26 cellular contexts compared by ENCODE assay signal in the genomic region with DNA sequence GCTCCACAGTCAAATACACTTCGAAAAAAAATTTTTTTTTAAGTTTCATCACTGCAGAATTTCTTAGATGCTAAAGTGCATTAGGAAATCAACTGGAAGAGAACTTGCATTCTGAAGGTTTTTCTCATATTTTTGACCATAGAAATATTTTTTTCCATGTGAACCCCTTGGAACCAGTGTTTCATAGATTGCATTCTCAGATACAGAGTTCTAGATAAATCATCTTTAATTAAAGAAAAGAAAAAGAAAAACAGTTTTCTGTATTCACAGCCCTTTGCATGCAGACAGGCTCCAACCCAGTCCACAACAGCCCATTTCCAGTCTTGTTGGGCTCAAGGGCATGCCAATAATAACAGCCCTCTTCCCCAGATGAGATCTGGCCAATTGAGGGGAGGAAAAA.
DNase-seq lines count a peak whose midpoint lies in the region; ATAC-seq, FAIRE-seq and TF ChIP-seq lines count a peak whose summit lies in the region.
"Had no signal": no experiment of that assay in that cellular context is flagged by ENCODE, and none has a peak within 500 bp of the region (broad histone marks: within the 10 kb centered on the region; RNA-seq: fewer than 3 reads in every experiment).

No MANE protein-coding gene starts in this region.

- no peaks in the 10 kb centered on the region for H3K79me2 ChIP-seq in endothelial cell of umbilical vein (ENCODE audit: control insufficient read depth, insufficient read depth, low read length)

- POLR2A ChIA-PET in endothelial cell of umbilical vein (lab: Charles Lee) = no interaction called here

- DNase-seq in DMS 273 (lab: John Stamatoyannopoulos, UW; ENCODE audit: unreplicated experiment) = peak; percentile 87
- no peak for DNase-seq in DMS 273 treated with DMSO at 0.1 percent for 48 hours (lab: John Stamatoyannopoulos, UW)
- peak; percentile 10 for DNase-seq in NCI-H446 treated with DMSO at 0.1 percent for 48 hours (lab: John Stamatoyannopoulos, UW)
- DNase-seq in endothelial cell of umbilical vein (ENCODE audit: low read depth, low spot score) = peak; percentile 9
- DNase-seq in NCI-H748 (lab: John Stamatoyannopoulos, UW; ENCODE audit: unreplicated experiment) = no peak
- DNase-seq in lower lobe of right lung = no peak
- DNase-seq: activated CD4-positive, alpha-beta T cell treated with anti-CD3 and anti-CD28 coated beads, Interleukin-2, amount 50 U/mL, for 48 hours; activated CD4-positive, CD25-positive, alpha-beta regulatory T cell treated with anti-CD3 and anti-CD28 coated beads, Interleukin-2, amount 50 U/mL, for 72 hours; activated naive CD4-positive, alpha-beta T cell; activated naive CD8-positive, alpha-beta T cell treated with anti-CD3 and anti-CD28 coated beads, Interleukin-2, amount 50 U/mL, for 24 hours; activated T-cell treated with anti-CD3 and anti-CD28 coated beads, Interleukin-2, amount 50 U/mL, for 72 hours; CD8-positive, alpha-beta T cell; hypothalamus; NCI-H1092; NCI-H1694 treated with DMSO at 0.1 percent for 48 hours; NCI-H526; Right ventricle myocardium superior; substantia nigra; upper lobe of left lung had no signal

- ATAC-seq in GM18519 (IDR thresholded peaks at IDR 0.05; ENCODE audit: low FRiP score, unreplicated experiment) = no peak
- ATAC-seq in lower lobe of right lung = no peak
- ATAC-seq: activated naive CD8-positive, alpha-beta T cell treated with anti-CD3 and anti-CD28 coated beads, Interleukin-2, amount 50 U/mL, for 24 hours; activated T-cell treated with anti-CD3 and anti-CD28 coated beads, Interleukin-2, amount 50 U/mL, for 72 hours; CD8-positive, alpha-beta T cell; K562; Panc1; stimulated activated memory B cell treated with anti-CD40 and anti-IgM and Interleukin-4, amounts not matched to agents 10 μg/mL and 1 μg/mL and 100 μg/mL, for 72 hours had no signal

- H3K4me3 ChIP-seq in endothelial cell of umbilical vein (replicated peaks in 1 of 3; ENCODE audit: insufficient read depth in 1 of 3, low read depth in 1 of 3, low read length in 3 of 3) (no peak overlapping the region), subcutaneous abdominal adipose tissue (ENCODE audit: low read depth in 1 of 5, low read length in 5 of 5) (no peak overlapping the region), lower lobe of right lung (no peak overlapping the region)
- H3K4me3 ChIP-seq: K562, lung, upper lobe of left lung had no signal

- H3K4me2 ChIP-seq in endothelial cell of umbilical vein (ENCODE audit: insufficient read depth, low read length) = no peak overlapping the region

- H3K27ac ChIP-seq in endothelial cell of umbilical vein (ENCODE audit: insufficient read depth, low read depth, low read length) = no peak overlapping the region
- peak overlapping the region; percentile 15 for H3K27ac ChIP-seq in subcutaneous abdominal adipose tissue (ENCODE audit: low read depth, low read length)
- H3K27ac ChIP-seq in lower lobe of right lung = no peak overlapping the region
- H3K27ac ChIP-seq: 22Rv1, upper lobe of left lung had no signal

- no peaks in the 10 kb centered on the region for H3K9me1 ChIP-seq in endothelial cell of umbilical vein (replicated peaks; ENCODE audit: control insufficient read depth, extremely low read depth, insufficient read depth, low read length)

- FAIRE-seq in endothelial cell of umbilical vein (lab: Jason Lieb, UNC) = no peak
- FAIRE-seq: K562 had no signal

- H3K27me3 ChIP-seq in endothelial cell of umbilical vein (ENCODE audit: control insufficient read depth in 2 of 2, insufficient read depth in 2 of 2, low read length in 2 of 2) (no peaks in the 10 kb centered on the region), subcutaneous abdominal adipose tissue (ENCODE audit: control insufficient read depth in 5 of 5, insufficient read depth in 4 of 5, low read length in 5 of 5) (no peaks in the 10 kb centered on the region), lower lobe of right lung (ENCODE audit: low read depth) (no peaks in the 10 kb centered on the region)
- H3K27me3 ChIP-seq: upper lobe of left lung had no signal

- TF ChIP-seq POLR2A in endothelial cell of umbilical vein (IDR thresholded peaks at IDR 0.05; ENCODE audit: low read depth, low read length) = no peak

- H3K36me3 ChIP-seq in endothelial cell of umbilical vein (ENCODE audit: control insufficient read depth in 2 of 2, extremely low read depth in 1 of 2, insufficient read depth in 2 of 2, low read length in 2 of 2) (no peaks in the 10 kb centered on the region), subcutaneous abdominal adipose tissue (ENCODE audit: control insufficient read depth in 5 of 5, insufficient read depth in 5 of 5, low read length in 5 of 5) (peaks cover 0 to 5% (median 0%) of the 10 kb centered on the region in 5 donors), lower lobe of right lung (no peaks in the 10 kb centered on the region)

- H4K20me1 ChIP-seq in endothelial cell of umbilical vein (replicated peaks; ENCODE audit: control insufficient read depth, extremely low read depth, insufficient read depth, low read length) = no peaks in the 10 kb centered on the region

- CTCF ChIA-PET in endothelial cell of umbilical vein (lab: Charles Lee) = no interaction called here

- H2AFZ ChIP-seq in endothelial cell of umbilical vein (ENCODE audit: low read depth, low read length) = no peak overlapping the region

- H3K9me3 ChIP-seq in endothelial cell of umbilical vein (replicated peaks; ENCODE audit: control insufficient read depth, insufficient read depth, low read length) = no peaks in the 10 kb centered on the region
- H3K9me3 ChIP-seq in subcutaneous abdominal adipose tissue (ENCODE audit: control insufficient read depth in 5 of 5, low read length in 5 of 5) = no peaks in the 10 kb centered on the region
- H3K9me3 ChIP-seq in lower lobe of right lung = no peaks in the 10 kb centered on the region
- H3K9me3 ChIP-seq: upper lobe of left lung had no signal

- no TSS peak for BruUV-seq in endothelial cell of umbilical vein (replicated peaks; lab: Mats Ljungman, UMichigan)

- intact Hi-C loops in endothelial cell of umbilical vein (cut with micrococcal nuclease) (no loop called here), lower lobe of right lung (cut with DNase I) (no loop called here)

- H3K4me1 ChIP-seq in endothelial cell of umbilical vein (ENCODE audit: control insufficient read depth, extremely low read depth, insufficient read depth, low read length) (peaks cover 5% of the 10 kb centered on the region), subcutaneous abdominal adipose tissue (ENCODE audit: control insufficient read depth in 5 of 5, insufficient read depth in 5 of 5, low read length in 5 of 5) (peaks cover 0 to 33% (median 17%) of the 10 kb centered on the region in 5 donors), lower lobe of right lung (no peaks in the 10 kb centered on the region)

- TF ChIP-seq CTCF in endothelial cell of umbilical vein (IDR thresholded peaks at IDR 0.05; ENCODE audit: extremely low read depth in 1 of 2, insufficient read depth in 1 of 2, low read depth in 1 of 2, low read length in 2 of 2) (no peak), lower lobe of right lung (IDR thresholded peaks at IDR 0.05) (no peak)

- dilution Hi-C loops in endothelial cell of umbilical vein (cut with MboI; ENCODE audit: extremely low pct_ligation_motif_present, low sequenced_read_pairs) = no loop called here

- H3K9ac ChIP-seq in endothelial cell of umbilical vein (replicated peaks; ENCODE audit: extremely low read depth, insufficient read depth, low read length) (no peak overlapping the region), subcutaneous abdominal adipose tissue (ENCODE audit: low read length in 5 of 5) (no peak overlapping the region)

TF ChIP-seq in endothelial cell of umbilical vein, 7 proteins besides CTCF, POLR2A, EP300 and RAD21:
- TF ChIP-seq EZH2 (IDR thresholded peaks at IDR 0.05; ENCODE audit: borderline replicate concordance, low read depth, low read length, severe bottlenecking) = no peak

Comparison
In these comparisons a context has a peak if more than half of its experiments do, and no peak if none do; other contexts are left out.
1. DNase-seq: peak in DMS 273 (single experiment), NCI-H446 treated with DMSO at 0.1 percent for 48 hours (single experiment) and endothelial cell of umbilical vein (single experiment); none in DMS 273 treated with DMSO at 0.1 percent for 48 hours (single experiment), NCI-H748 (single experiment) and lower lobe of right lung (single experiment).